In genomic region chr12:46832084-46832704, GRCh38 we compare ENCODE assay signal across 15 cellular contexts. TPM values are rescaled to one million over a fixed set of nuclear protein-coding genes. Genes with fewer than 3 reads are reported as not detected.
A peak's percentile ranks its signal among the peaks of the same experiment; 100 is the strongest.
DNase-seq lines count a peak whose midpoint lies in the region; ATAC-seq, FAIRE-seq and TF ChIP-seq lines count a peak whose summit lies in the region.
"Had no signal": no experiment of that assay in that cellular context is flagged by ENCODE, and none has a peak within 500 bp of the region (broad histone marks: within the 10 kb centered on the region; RNA-seq: fewer than 3 reads in every experiment).

No MANE protein-coding gene starts in this region.

- no peak overlapping the region for H3K23ac ChIP-seq in H1 (ENCODE audit: insufficient read length)
- H3K23ac ChIP-seq in mesendoderm (ENCODE audit: low read length) = peak overlapping the region; percentile 17

- H3K4me3 Mint-ChIP-seq in activated naive CD4-positive, alpha-beta T cell treated with anti-CD3 and anti-CD28 coated beads for 36 hours = peak overlapping the region; percentile 59
- H3K4me3 Mint-ChIP-seq: activated naive CD4-positive, alpha-beta T cell treated with anti-CD3 and anti-CD28 coated beads, Interleukin-2, amount 10 ng/mL, durations not matched to agents 7 days and 5 days had no signal

- in situ Hi-C loops in HAP-1 (cut with MboI; ENCODE audit: low sequenced_read_pairs) = no loop called here

- H2AK5ac ChIP-seq in H1 (ENCODE audit: low read depth, low read length) = no peak overlapping the region
- no peak overlapping the region for H2AK5ac ChIP-seq in mesendoderm (ENCODE audit: low read length)

- peaks cover 52% of the 10 kb centered on the region for H3K27me3 Mint-ChIP-seq in activated naive CD4-positive, alpha-beta T cell treated with anti-CD3 and anti-CD28 coated beads for 36 hours (ENCODE audit: low read depth)

- no peak overlapping the region for H3K14ac ChIP-seq in H1 (ENCODE audit: insufficient read length)

- H3K4me1 ChIP-seq in H1 (replicated peaks in 1 of 4; ENCODE audit: control insufficient read depth in 3 of 4, insufficient read depth in 4 of 4, low read length in 3 of 4) (peaks cover 0 to 2% (median under 1%) of the 10 kb centered on the region in 4 experiments; a peak in 4 of 7 replicates), mesendoderm (ENCODE audit: control insufficient read depth, low read depth, low read length) (no peaks in the 10 kb centered on the region), tibial artery (peaks cover 0 to 17% (median 15%) of the 10 kb centered on the region in 4 donors), HAP-1 (no peaks in the 10 kb centered on the region)

- no peaks in the 10 kb centered on the region for H3K79me1 ChIP-seq in H1 (ENCODE audit: low read depth, low read length)
- no peaks in the 10 kb centered on the region for H3K79me1 ChIP-seq in mesendoderm (ENCODE audit: low read length)

- no peak overlapping the region for H3K9ac ChIP-seq in H1 (replicated peaks in 1 of 4; ENCODE audit: extremely low read depth in 1 of 4, low read depth in 3 of 4, low read length in 3 of 4)
- no peak overlapping the region for H3K9ac ChIP-seq in mesendoderm (ENCODE audit: low read length)

- H4K20me1 ChIP-seq in H1 (replicated peaks in 1 of 2; ENCODE audit: control insufficient read depth in 1 of 2, insufficient read depth in 2 of 2, low read length in 2 of 2) = peaks cover 0 to 3% of the 10 kb centered on the region in 2 experiments

- H3K56ac ChIP-seq in H1 (replicated peaks; ENCODE audit: insufficient read length, low read depth, low read length) = no peak overlapping the region
- H3K56ac ChIP-seq in mesendoderm (ENCODE audit: low read length) = no peak overlapping the region

- H3K4me3 ChIP-seq in H1 (ENCODE audit: extremely low read depth in 1 of 4, insufficient read depth in 2 of 4, low read depth in 3 of 4, low read length in 4 of 4) = peak overlapping the region; percentile 7 to 71 (median 50); a peak in 4 of 8 replicates
- no peak overlapping the region for H3K4me3 ChIP-seq in mesendoderm (ENCODE audit: low read length)
- peak overlapping the region; percentile 49 to 59 for H3K4me3 ChIP-seq in tibial artery
- H3K4me3 ChIP-seq in HAP-1 = no peak overlapping the region

- TF ChIP-seq RAD21 in H1 (IDR thresholded peaks at IDR 0.05 in 1 of 2, conservative IDR thresholded peaks at IDR 0.05 in 1 of 2; ENCODE audit: low read depth in 2 of 2, low read length in 2 of 2) = no peak

- H3K79me2 ChIP-seq in H1 (ENCODE audit: control insufficient read depth in 1 of 2, insufficient read depth in 2 of 2, low read length in 2 of 2) (no peaks in the 10 kb centered on the region), mesendoderm (ENCODE audit: control insufficient read depth, insufficient read depth, low read length) (no peaks in the 10 kb centered on the region)

- peaks cover 15% of the 10 kb centered on the region for H3K4me1 Mint-ChIP-seq in activated naive CD4-positive, alpha-beta T cell treated with anti-CD3 and anti-CD28 coated beads for 36 hours (ENCODE audit: low read depth)

- no peak for ATAC-seq in GM19463 (IDR thresholded peaks at IDR 0.05; ENCODE audit: unreplicated experiment)
- ATAC-seq: effector memory CD8-positive, alpha-beta T cell had no signal

- H3K36me3 Mint-ChIP-seq in activated naive CD4-positive, alpha-beta T cell treated with anti-CD3 and anti-CD28 coated beads for 36 hours (ENCODE audit: low read depth) = no peaks in the 10 kb centered on the region
- H3K36me3 Mint-ChIP-seq: activated naive CD4-positive, alpha-beta T cell treated with anti-CD3 and anti-CD28 coated beads, Interleukin-2, amount 10 ng/mL, durations not matched to agents 7 days and 5 days had no signal

- H3K4ac ChIP-seq in H1 (replicated peaks; ENCODE audit: insufficient read length, low read depth, low read length) (no peak overlapping the region), mesendoderm (ENCODE audit: low read depth, low read length) (no peak overlapping the region)

- intact Hi-C loops in activated naive CD4-positive, alpha-beta T cell treated with anti-CD3 and anti-CD28 coated beads for 36 hours (cut with micrococcal nuclease) = no loop called here
- intact Hi-C loops in tibial artery (cut with DNase I; ENCODE audit: low total_unique reads) = no loop called here

- TF ChIP-seq POLR2A in H1 (IDR thresholded peaks at IDR 0.05; ENCODE audit: control extremely low read depth in 1 of 2, low read depth in 2 of 2, low read length in 2 of 2) = no peak

- TF ChIP-seq CTCF in H1 (IDR thresholded peaks at IDR 0.05; ENCODE audit: control extremely low read depth in 1 of 3, insufficient read depth in 1 of 3, low read depth in 1 of 3, low read length in 3 of 3) = no peak
- TF ChIP-seq CTCF in tibial artery (IDR thresholded peaks at IDR 0.05) = no peak

- H3K4me2 ChIP-seq in H1 (ENCODE audit: insufficient read depth in 1 of 2, low read depth in 2 of 2, low read length in 2 of 2) (peak overlapping the region; percentile 74 to 92), mesendoderm (ENCODE audit: low read length) (peak overlapping the region; percentile 78)

- POLR2A ChIA-PET in H1 (lab: Charles Lee; ENCODE audit: partially characterized antibody) = interaction anchor here (0.6 kb wide), 1 partner anchor 476 kb away, joined by 4 read pairs; no protein-coding TSS in a partner anchor

- H2BK15ac ChIP-seq in H1 (ENCODE audit: low read length) (no peak overlapping the region), mesendoderm (replicated peaks; ENCODE audit: low read depth) (no peak overlapping the region)

- no peak overlapping the region for H2BK5ac ChIP-seq in H1 (ENCODE audit: low read depth, low read length)
- H2BK5ac ChIP-seq in mesendoderm (ENCODE audit: low read length) = no peak overlapping the region

- no peaks in the 10 kb centered on the region for H3K36me3 ChIP-seq in H1 (ENCODE audit: control insufficient read depth in 2 of 4, insufficient read depth in 4 of 4, low read length in 3 of 4)
- no peaks in the 10 kb centered on the region for H3K36me3 ChIP-seq in mesendoderm (ENCODE audit: control insufficient read depth, insufficient read depth, low read length)
- no peaks in the 10 kb centered on the region for H3K36me3 ChIP-seq in tibial artery
- no peaks in the 10 kb centered on the region for H3K36me3 ChIP-seq in HAP-1 (replicated peaks)

- no peaks in the 10 kb centered on the region for H3K9me3 Mint-ChIP-seq in activated naive CD4-positive, alpha-beta T cell treated with anti-CD3 and anti-CD28 coated beads for 36 hours
- H3K9me3 Mint-ChIP-seq: activated naive CD4-positive, alpha-beta T cell treated with anti-CD3 and anti-CD28 coated beads, Interleukin-2, amount 10 ng/mL, durations not matched to agents 7 days and 5 days; effector memory CD8-positive, alpha-beta T cell had no signal

- H3K18ac ChIP-seq in H1 (ENCODE audit: extremely low read depth, low read length) = no peak overlapping the region
- no peak overlapping the region for H3K18ac ChIP-seq in mesendoderm (ENCODE audit: low read length)

- no peak for TF ChIP-seq EP300 in H1 (IDR thresholded peaks at IDR 0.05; ENCODE audit: borderline replicate concordance in 1 of 2, low read depth in 2 of 2, low read length in 2 of 2)

- H3K27ac ChIP-seq in H1 (ENCODE audit: low read depth, low read length) (no peak overlapping the region), mesendoderm (ENCODE audit: low read depth, low read length) (no peak overlapping the region), tibial artery (no peak overlapping the region)
- H3K27ac ChIP-seq: VCaP had no signal

- H3K9me3 ChIP-seq in H1 (ENCODE audit: insufficient read depth in 2 of 2, low read depth in 1 of 2, low read length in 1 of 2) = 0 out of 4 replicates have a peak, but pooled peaks cover 0 to 3% of the 10 kb centered on the region in 2 experiments
- no peaks in the 10 kb centered on the region for H3K9me3 ChIP-seq in tibial artery
- H3K9me3 ChIP-seq in HAP-1 = no peaks in the 10 kb centered on the region

- H3K27me3 ChIP-seq in H1 (replicated peaks in 1 of 4; ENCODE audit: control insufficient read depth in 3 of 4, extremely low read depth in 1 of 4, insufficient read depth in 3 of 4, low read length in 3 of 4) (peaks cover 3 to 35% (median 26%) of the 10 kb centered on the region in 4 experiments), mesendoderm (ENCODE audit: insufficient read depth, low read length, poor library complexity) (peaks cover 20% of the 10 kb centered on the region), tibial artery (peaks cover 0 to 21% of the 10 kb centered on the region in 2 donors), HAP-1 (ENCODE audit: low read depth) (no peaks in the 10 kb centered on the region)

- H3K27ac Mint-ChIP-seq in activated naive CD4-positive, alpha-beta T cell treated with anti-CD3 and anti-CD28 coated beads for 36 hours = no peak overlapping the region
- H3K27ac Mint-ChIP-seq: activated naive CD4-positive, alpha-beta T cell treated with anti-CD3 and anti-CD28 coated beads, Interleukin-2, amount 10 ng/mL, durations not matched to agents 7 days and 5 days; effector memory CD8-positive, alpha-beta T cell had no signal

- H2BK120ac ChIP-seq in H1 (replicated peaks; ENCODE audit: low read depth, low read length) (no peak overlapping the region), mesendoderm (ENCODE audit: low read depth, low read length) (no peak overlapping the region)

- no peak overlapping the region for H2BK20ac ChIP-seq in H1 (ENCODE audit: low read length)

- H2AFZ ChIP-seq in H1 (ENCODE audit: low read length) = no peak overlapping the region; the same call in 1 of the 2 replicates

- no peak overlapping the region for H2BK12ac ChIP-seq in H1 (ENCODE audit: low read depth, low read length)

- no peak overlapping the region for H4K8ac ChIP-seq in H1 (ENCODE audit: extremely low read depth, insufficient read depth, low read length)
- H4K8ac ChIP-seq in mesendoderm (ENCODE audit: low read depth, low read length) = no peak overlapping the region

- no peak for DNase-seq in activated naive CD4-positive, alpha-beta T cell treated with anti-CD3 and anti-CD28 coated beads for 36 hours
- DNase-seq in activated naive CD4-positive, alpha-beta T cell treated with Interleukin-2 at 50 U/mL for 16 hours = no peak
- peak in 1 of 2 experiments; percentile 70 for DNase-seq in H1 (ENCODE audit: low read depth in 1 of 2, low spot score in 2 of 2)
- DNase-seq in mesendoderm = peak; percentile 67
- no peak for DNase-seq in tibial artery
- DNase-seq in OCI-M1 (lab: John Stamatoyannopoulos, UW) = no peak
- DNase-seq in HAP-1 (ENCODE audit: low spot score in 2 of 2) = no peak
- DNase-seq: activated naive CD4-positive, alpha-beta T cell treated with anti-CD3 and anti-CD28 coated beads, Interleukin-2, amount 10 ng/mL, durations not matched to agents 7 days and 5 days; effector memory CD8-positive, alpha-beta T cell; kidney glomerular epithelial cell; NCI-H1694 had no signal

- H3K23me2 ChIP-seq in H1 (ENCODE audit: low read depth, low read length) = peaks cover 9% of the 10 kb centered on the region

- no peak overlapping the region for H4K91ac ChIP-seq in H1 (replicated peaks; ENCODE audit: insufficient read length, low read length)

- peak; percentile 55 for FAIRE-seq in H1 (lab: Jason Lieb, UNC)
- FAIRE-seq: RCC 7860 had no signal

- CTCF ChIA-PET in activated naive CD4-positive, alpha-beta T cell treated with anti-CD3 and anti-CD28 coated beads for 36 hours (lab: Charles Lee) = interaction anchor here (0.6 kb wide), 1 partner anchor 1380 kb away, joined by 3 read pairs; no protein-coding TSS in a partner anchor
- CTCF ChIA-PET in H1 (lab: Charles Lee; ENCODE audit: partially characterized antibody) = interaction anchor here (0.5 kb wide), 1 partner anchor 477 kb away, joined by 3 read pairs; no protein-coding TSS in a partner anchor

- 50% methylated on average over 17 of the region's 17 CpGs; no CpG with 5 or more reads in 1 of the 2 experiments for WGBS in H1 (ENCODE audit: extremely low coverage in 1 of 2, insufficient coverage in 1 of 2, insufficient read length in 1 of 2, insufficient replicate concordance in 2 of 2, low coverage in 1 of 2, low lambda C conversion rate in 2 of 2, missing lambda C conversion rate in 1 of 2), 2 experiments
- no CpG with 5 or more reads among the region's 17 CpGs for WGBS in mesendoderm (ENCODE audit: extremely low coverage, insufficient coverage, low lambda C conversion rate)

- no peak overlapping the region for H4K5ac ChIP-seq in H1 (ENCODE audit: insufficient read length, low read depth, low read length)
- H4K5ac ChIP-seq in mesendoderm (ENCODE audit: low read length) = no peak overlapping the region

RNA-seq across cellular contexts. Expression of gene SLC38A4, which starts 6.4 kb away (rescaled TPM):
- not detected for total RNA-seq in activated naive CD4-positive, alpha-beta T cell treated with anti-CD3 and anti-CD28 coated beads for 36 hours
- 15.4 and 15.5 TPM in 2 replicates for total RNA-seq in H1 (2021; fragmentation: NEBNext Ultra II Directional; extraction: Animal tissue kit (Norgen Biotek cat#: 25700))
- 4.4 and 6.7 TPM in 2 replicates for polyA plus RNA-seq in H1 (2011; rRNA removed)
- 11.1 TPM for polyA plus RNA-seq in H1 (2011; cell fraction: cytosol; rRNA removed)
- polyA plus RNA-seq in H1 (2011; cell fraction: nucleus; rRNA removed) = 7.8 TPM
- 5.8 to 11.8 TPM (median 9.1 TPM) in 4 replicates for polyA plus RNA-seq in H1 (2012, experiment 1 of 2)
- 0.50 TPM for polyA plus RNA-seq in H1 (2012, experiment 2 of 2)
- polyA plus RNA-seq in H1 (2013, experiment 1 of 2) = 21.6 TPM
- polyA plus RNA-seq in H1 (2013, experiment 2 of 2) = 20.7 TPM
- polyA minus RNA-seq in H1 (2011; rRNA and poly(A)+ RNA removed) = 15.7 and 17.3 TPM in 2 replicates
- 7.0 TPM for polyA minus RNA-seq in H1 (2011; cell fraction: cytosol; rRNA and poly(A)+ RNA removed)
- 5.8 TPM for polyA minus RNA-seq in H1 (2011; cell fraction: nucleus; rRNA and poly(A)+ RNA removed)
- polyA plus RNA-seq in mesendoderm (2013, experiment 1 of 2) = 4.5 TPM
- polyA plus RNA-seq in mesendoderm (2013, experiment 2 of 2) = 4.3 TPM
- total RNA-seq: renal cortical epithelial cell had no signal

Comparison
In these comparisons a context has a peak if more than half of its experiments do, and no peak if none do; other contexts are left out.
1. H3K4me3 ChIP-seq: peak in H1 (4 of 4) and tibial artery (2 of 2); none in mesendoderm (single experiment) and HAP-1 (single experiment).
2. RNA of gene SLC38A4, which starts 6.4 kb away (total RNA-seq): 15.4 to 15.5 TPM in H1; not detected in activated naive CD4-positive, alpha-beta T cell treated with anti-CD3 and anti-CD28 coated beads for 36 hours; every median in the first group is over 10 times any median in the second.